In the genomic region with DNA sequence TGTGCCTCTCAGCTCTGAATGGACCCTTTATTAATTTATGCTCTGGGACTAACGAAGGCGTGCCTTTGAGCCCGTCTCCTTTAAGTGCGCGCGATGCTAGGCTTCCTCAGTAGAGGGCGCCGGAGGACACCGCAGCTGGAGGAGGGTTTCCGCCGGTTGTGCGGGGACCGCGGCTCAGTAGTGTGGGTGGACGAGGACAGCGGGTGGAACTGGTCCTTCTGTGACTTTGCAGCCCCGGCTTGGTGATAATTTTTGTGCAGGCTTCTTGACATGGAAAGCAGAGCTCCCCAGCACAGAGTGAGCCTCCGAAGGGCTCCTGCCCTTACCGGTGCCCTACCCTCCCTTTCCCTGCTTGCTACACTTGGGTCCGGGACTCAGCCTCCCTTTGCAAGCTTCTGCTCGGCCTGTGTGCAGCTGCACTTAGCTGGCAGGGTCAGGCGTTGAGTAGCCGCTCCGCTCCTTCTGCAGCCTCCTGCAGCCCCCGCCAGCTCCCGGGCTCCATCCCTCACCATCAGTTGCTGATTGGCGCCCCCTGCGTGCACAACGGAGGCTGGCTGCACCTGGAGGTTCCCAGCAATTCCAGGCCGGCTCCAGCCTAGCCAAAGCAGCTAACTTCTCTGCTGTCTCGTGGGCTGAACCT, we compare ENCODE assay signal across 8 cellular contexts. TPM values are rescaled to one million over a fixed set of nuclear protein-coding genes. Genes with fewer than 3 reads are reported as not detected.
DNase-seq lines count a peak whose midpoint lies in the region; ATAC-seq, FAIRE-seq and TF ChIP-seq lines count a peak whose summit lies in the region.

No MANE protein-coding gene starts in this region.

- no peaks in the 10 kb centered on the region for H3K9me3 Mint-ChIP-seq in T-helper 2 cell treated with Interferon-gamma antibody and Interleukin-4, amounts not matched to agents 5 μg/mL and 100 μg/mL, for 36 hours

- peak overlapping the region in 1 of 2 donors; percentile 22 for H3K27ac ChIP-seq in ascending aorta

- H3K4me3 ChIP-seq in GM12875 (ENCODE audit: low read depth, low read length), result peak overlapping the region; percentile 40
- H3K4me3 ChIP-seq in ascending aorta, result peak overlapping the region; percentile 61 to 66

- no peaks in the 10 kb centered on the region for H3K36me3 Mint-ChIP-seq in T-helper 2 cell treated with Interferon-gamma antibody and Interleukin-4, amounts not matched to agents 5 μg/mL and 100 μg/mL, for 36 hours (ENCODE audit: low read depth)

- no peak overlapping the region for H3K27ac Mint-ChIP-seq in T-helper 2 cell treated with Interferon-gamma antibody and Interleukin-4, amounts not matched to agents 5 μg/mL and 100 μg/mL, for 36 hours

- peak overlapping the region; percentile 82 for H3K4me3 Mint-ChIP-seq in T-helper 2 cell treated with Interferon-gamma antibody and Interleukin-4, amounts not matched to agents 5 μg/mL and 100 μg/mL, for 36 hours

- H3K9me3 ChIP-seq in ascending aorta, result no peaks in the 10 kb centered on the region

- H3K36me3 ChIP-seq in ascending aorta, result no peaks in the 10 kb centered on the region

- H3K27me3 Mint-ChIP-seq in T-helper 2 cell treated with Interferon-gamma antibody and Interleukin-4, amounts not matched to agents 5 μg/mL and 100 μg/mL, for 36 hours (ENCODE audit: low read depth), result peaks cover 9% of the 10 kb centered on the region

- FAIRE-seq in urothelium cell line (lab: Jason Lieb, UNC), result no peak

- DNase-seq in NCI-H1092 (lab: John Stamatoyannopoulos, UW) (peak; percentile 81), ascending aorta (ENCODE audit: low spot score in 2 of 2) (peak in 1 of 2 donors; percentile 89), hepatic stellate cell (ENCODE audit: low spot score) (peak; percentile 67), putamen (ENCODE audit: low spot score) (peak; percentile 80), urothelium cell line (ENCODE audit: low spot score) (peak; percentile 74)
- DNase-seq in T-helper 2 cell treated with Interferon-gamma antibody and Interleukin-4, amounts not matched to agents 5 μg/mL and 100 μg/mL, for 36 hours (ENCODE audit: low spot score), result peak; percentile 74

- H3K27me3 ChIP-seq in ascending aorta, result no peaks in the 10 kb centered on the region

- H3K4me1 Mint-ChIP-seq in T-helper 2 cell treated with Interferon-gamma antibody and Interleukin-4, amounts not matched to agents 5 μg/mL and 100 μg/mL, for 36 hours (ENCODE audit: low read depth), result peaks cover 10% of the 10 kb centered on the region

- peaks cover 0 to 4% of the 10 kb centered on the region in 2 donors for H3K4me1 ChIP-seq in ascending aorta

- TF ChIP-seq CTCF in GM12875 (IDR thresholded peaks at IDR 0.05; ENCODE audit: borderline replicate concordance, insufficient read depth, low read depth, low read length) (peak; percentile 92), ascending aorta (IDR thresholded peaks at IDR 0.05) (peak; percentile 58 to 82 (median 74))

- intact Hi-C loops in ascending aorta (cut with DNase I), result loop anchor here (2.0 to 10.0 kb wide), 2 partner anchors 27 to 1351 kb away; partner anchors contain the start of genes BOD1L1 and CPEB2

- peak; percentile 93 for ATAC-seq in HG02623 (IDR thresholded peaks at IDR 0.05; ENCODE audit: unreplicated experiment)

RNA-seq across cellular contexts. Expression of gene BOD1L1, which starts 26.8 kb away (rescaled TPM):
- total RNA-seq in ascending aorta, result 8.4 TPM
